ENCODE assay signal across 17 cellular contexts in genomic region chr20:58984691-58985090, GRCh38. TPM values are rescaled to one million over a fixed set of nuclear protein-coding genes. Genes with fewer than 3 reads are reported as not detected.
DNase-seq lines count a peak whose midpoint lies in the region; ATAC-seq and TF ChIP-seq lines count a peak whose summit lies in the region.
"Had no signal": no experiment of that assay in that cellular context is flagged by ENCODE, and none has a peak within 500 bp of the region (broad histone marks: within the 10 kb centered on the region; RNA-seq: fewer than 3 reads in every experiment).

No MANE protein-coding gene starts in this region.

- TF ChIP-seq CTCF in brain (conservative IDR thresholded peaks at IDR 0.05), result no peak

- peak overlapping the region; percentile 42 for H3K27ac Mint-ChIP-seq in activated naive CD4-positive, alpha-beta T cell treated with anti-CD3 and anti-CD28 coated beads, Interleukin-2, amount 50 U/mL, for 24 hours
- H3K27ac Mint-ChIP-seq in brain, result peak overlapping the region in 3 of 5 experiments; percentile 7 to 36 (median 12)
- H3K27ac Mint-ChIP-seq in stimulated activated effector memory CD8-positive, alpha-beta T cell treated with anti-CD3 and anti-CD28 coated beads, Interleukin-12 subunit alpha, Interleukin-12 subunit beta, amount 100 ng/mL, for 72 hours, result peak overlapping the region; percentile 45

- DNase-seq in activated naive CD4-positive, alpha-beta T cell treated with anti-CD3 and anti-CD28 coated beads, Interleukin-2, amount 50 U/mL, for 16 hours, result no peak
- DNase-seq in NCI-H526 treated with DMSO at 0.1 percent for 48 hours (lab: John Stamatoyannopoulos, UW), result peak; percentile 5
- DNase-seq in stimulated activated effector memory CD8-positive, alpha-beta T cell treated with anti-CD3 and anti-CD28 coated beads, Interleukin-12 subunit alpha, Interleukin-12 subunit beta, amount 100 ng/mL, for 72 hours (ENCODE audit: low spot score in 2 of 2), result no peak
- DNase-seq in stimulated activated naive CD4-positive, alpha-beta T cell treated with Interleukin-2 at 50 U/mL for 16 hours (lab: John Stamatoyannopoulos, UW), result no peak
- no peak for DNase-seq in activated gamma-delta T cell (lab: John Stamatoyannopoulos, UW)
- DNase-seq: ACHN; activated T-cell treated with anti-CD3 and anti-CD28 coated beads, Interleukin-2, amount 50 U/mL, for 72 hours; amygdala; hypothalamus; kidney glomerular epithelial cell; midbrain; NCI-H1930; occipital lobe; stimulated activated CD4-positive, alpha-beta T cell treated with anti-CD3 and anti-CD28 coated beads, Interleukin-15, amount 100 ng/mL, for 24 hours had no signal

- H3K4me3 Mint-ChIP-seq in activated naive CD4-positive, alpha-beta T cell treated with anti-CD3 and anti-CD28 coated beads, Interleukin-2, amount 50 U/mL, for 24 hours, result peak overlapping the region; percentile 32
- H3K4me3 Mint-ChIP-seq in brain, result peak overlapping the region in 4 of 5 experiments; percentile 3 to 53 (median 12)
- peak overlapping the region; percentile 69 for H3K4me3 Mint-ChIP-seq in stimulated activated effector memory CD8-positive, alpha-beta T cell treated with anti-CD3 and anti-CD28 coated beads, Interleukin-12 subunit alpha, Interleukin-12 subunit beta, amount 100 ng/mL, for 72 hours

- peaks cover 45% of the 10 kb centered on the region for H3K4me1 Mint-ChIP-seq in activated naive CD4-positive, alpha-beta T cell treated with anti-CD3 and anti-CD28 coated beads, Interleukin-2, amount 50 U/mL, for 24 hours
- peaks cover 40% of the 10 kb centered on the region for H3K4me1 Mint-ChIP-seq in brain
- H3K4me1 Mint-ChIP-seq in stimulated activated effector memory CD8-positive, alpha-beta T cell treated with anti-CD3 and anti-CD28 coated beads, Interleukin-12 subunit alpha, Interleukin-12 subunit beta, amount 100 ng/mL, for 72 hours, result peaks cover 48% of the 10 kb centered on the region

- H3K36me3 Mint-ChIP-seq in activated naive CD4-positive, alpha-beta T cell treated with anti-CD3 and anti-CD28 coated beads, Interleukin-2, amount 50 U/mL, for 24 hours, result peaks cover 15% of the 10 kb centered on the region
- H3K36me3 Mint-ChIP-seq in brain, result peaks cover 41% of the 10 kb centered on the region
- H3K36me3 Mint-ChIP-seq in stimulated activated effector memory CD8-positive, alpha-beta T cell treated with anti-CD3 and anti-CD28 coated beads, Interleukin-12 subunit alpha, Interleukin-12 subunit beta, amount 100 ng/mL, for 72 hours, result peaks cover 76% of the 10 kb centered on the region

- H3K27me3 Mint-ChIP-seq in activated naive CD4-positive, alpha-beta T cell treated with anti-CD3 and anti-CD28 coated beads, Interleukin-2, amount 50 U/mL, for 24 hours, result no peaks in the 10 kb centered on the region
- H3K27me3 Mint-ChIP-seq in brain, result peaks cover 6% of the 10 kb centered on the region

- no peak for ATAC-seq in stimulated activated effector memory CD8-positive, alpha-beta T cell treated with anti-CD3 and anti-CD28 coated beads, Interleukin-12 subunit alpha, Interleukin-12 subunit beta, amount 100 ng/mL, for 72 hours
- no peak for ATAC-seq in HG02840 (IDR thresholded peaks at IDR 0.05; ENCODE audit: low FRiP score, unreplicated experiment)
- ATAC-seq: activated T-cell treated with anti-CD3 and anti-CD28 coated beads, Interleukin-2, amount 50 U/mL, for 72 hours had no signal

- H3K9me3 Mint-ChIP-seq in activated naive CD4-positive, alpha-beta T cell treated with anti-CD3 and anti-CD28 coated beads, Interleukin-2, amount 50 U/mL, for 24 hours, result no peaks in the 10 kb centered on the region
- peaks cover 0 to 5% (median 2%) of the 10 kb centered on the region in 5 experiments for H3K9me3 Mint-ChIP-seq in brain
- no peaks in the 10 kb centered on the region for H3K9me3 Mint-ChIP-seq in stimulated activated effector memory CD8-positive, alpha-beta T cell treated with anti-CD3 and anti-CD28 coated beads, Interleukin-12 subunit alpha, Interleukin-12 subunit beta, amount 100 ng/mL, for 72 hours
- H3K9me3 Mint-ChIP-seq: activated T-cell treated with anti-CD3 and anti-CD28 coated beads, Interleukin-2, amount 50 U/mL, for 72 hours had no signal

RNA-seq across cellular contexts. Expression of gene NELFCD, which starts 3.6 kb away (rescaled TPM):
- polyA plus RNA-seq in brain (ENCODE audit: insufficient read depth, low read depth, low replicate concordance), result 153 TPM

RNA-seq across cellular contexts. Expression of gene CTSZ, which starts 22.4 kb away (rescaled TPM):
- 32.2 TPM for polyA plus RNA-seq in brain (ENCODE audit: insufficient read depth, low read depth, low replicate concordance)

RNA-seq across cellular contexts. Expression of gene TUBB1, which starts 34.5 kb away (rescaled TPM):
- not detected for polyA plus RNA-seq in brain (ENCODE audit: insufficient read depth, low read depth, low replicate concordance)

RNA-seq across cellular contexts. Expression of gene ATP5F1E, which starts 47.4 kb away (rescaled TPM):
- 87.4 TPM for polyA plus RNA-seq in brain (ENCODE audit: insufficient read depth, low read depth, low replicate concordance)

RNA-seq across cellular contexts. Expression of gene PRELID3B, which starts 57.9 kb away (rescaled TPM):
- polyA plus RNA-seq in brain (ENCODE audit: insufficient read depth, low read depth, low replicate concordance), result 38.3 TPM

Comparison
In these comparisons a context has a peak if more than half of its experiments do, and no peak if none do; other contexts are left out.
1. H3K4me3 Mint-ChIP-seq: peak in every context shown above with its lines; median percentile 69 in stimulated activated effector memory CD8-positive, alpha-beta T cell treated with anti-CD3 and anti-CD28 coated beads, Interleukin-12 subunit alpha, Interleukin-12 subunit beta, amount 100 ng/mL, for 72 hours; 32 in activated naive CD4-positive, alpha-beta T cell treated with anti-CD3 and anti-CD28 coated beads, Interleukin-2, amount 50 U/mL, for 24 hours; 12 in brain.